ENCODE assay signal across 8 cellular contexts in genomic region chr2:27123302-27124150, GRCh38. TPM values are rescaled to one million over a fixed set of nuclear protein-coding genes. Genes with fewer than 3 reads are reported as not detected.
DNase-seq lines count a peak whose midpoint lies in the region; ATAC-seq and TF ChIP-seq lines count a peak whose summit lies in the region.

ABHD1 (plus strand) TSS chr2:27123815; CDS start chr2:27123949, 134 bp downstream.

- POLR2A ChIA-PET in PC-9 (lab: Charles Lee; ENCODE audit: unreplicated experiment): interaction anchor here (0.6 kb wide), 1 partner anchor 11 kb away, joined by 3 read pairs; no protein-coding TSS in a partner anchor

- CTCF ChIA-PET in PC-9 (lab: Charles Lee): interaction anchor here (1.0 kb wide), 1 partner anchor 179 kb away, joined by 3 read pairs; no protein-coding TSS in a partner anchor

- peak; percentile 48 for ATAC-seq in GM21619 (IDR thresholded peaks at IDR 0.05; ENCODE audit: unreplicated experiment)

- no peaks in the 10 kb centered on the region for H3K9me3 ChIP-seq in PC-9 (ENCODE audit: insufficient read depth, low read depth)

- peak within 1 kb of the TSS; percentile 59; the same call in 1 of the 2 replicates for H3K4me3 ChIP-seq in PC-9
- peak within 1 kb of the TSS; percentile 45 to 60 for H3K4me3 ChIP-seq in foreskin fibroblast (ENCODE audit: low read depth in 1 of 2, low read length in 2 of 2)

- no peaks in the 10 kb centered on the region for H3K9me2 ChIP-seq in PC-9 (ENCODE audit: insufficient read depth)

- H3K27ac ChIP-seq in PC-9 (no peak within 1 kb of the TSS), substantia nigra (ENCODE audit: low read depth, low read length, poor library complexity, severe bottlenecking) (peak within 1 kb of the TSS; percentile 17)

- no peaks in the 10 kb centered on the region for H3K9me3 Mint-ChIP-seq in activated T-helper 2 cell treated with anti-CD3 and anti-CD28 coated beads, Interferon-gamma antibody, Interleukin-2, Interleukin-4, amounts not matched to agents 10 μg/mL and 5 μg/mL and 100 μg/mL, durations not matched to agents 14 hours and 24 hours and 36 hours
- H3K9me3 Mint-ChIP-seq in neural crest cell: no peaks in the 10 kb centered on the region

- no peaks in the 10 kb centered on the region for H3K4me1 ChIP-seq in PC-9 (replicated peaks; ENCODE audit: insufficient read depth)

- no peaks in the 10 kb centered on the region for H3K36me3 ChIP-seq in PC-9 (ENCODE audit: low read depth)

- peaks cover 17% of the 10 kb centered on the region for H3K4me1 Mint-ChIP-seq in activated T-helper 2 cell treated with anti-CD3 and anti-CD28 coated beads, Interferon-gamma antibody, Interleukin-2, Interleukin-4, amounts not matched to agents 10 μg/mL and 5 μg/mL and 100 μg/mL, durations not matched to agents 14 hours and 24 hours and 36 hours (ENCODE audit: low read depth)
- peaks cover 11% of the 10 kb centered on the region for H3K4me1 Mint-ChIP-seq in neural crest cell

- H3K79me2 ChIP-seq in PC-9 (ENCODE audit: low read depth): no peaks in the 10 kb centered on the region

- no peaks in the 10 kb centered on the region for H3F3A ChIP-seq in PC-9 (ENCODE audit: insufficient read depth, low read depth)

- no peaks in the 10 kb centered on the region for H3K36me3 Mint-ChIP-seq in activated T-helper 2 cell treated with anti-CD3 and anti-CD28 coated beads, Interferon-gamma antibody, Interleukin-2, Interleukin-4, amounts not matched to agents 10 μg/mL and 5 μg/mL and 100 μg/mL, durations not matched to agents 14 hours and 24 hours and 36 hours (ENCODE audit: low read depth)
- H3K36me3 Mint-ChIP-seq in neural crest cell (ENCODE audit: low read depth): no peaks in the 10 kb centered on the region

- H3K27me3 Mint-ChIP-seq in activated T-helper 2 cell treated with anti-CD3 and anti-CD28 coated beads, Interferon-gamma antibody, Interleukin-2, Interleukin-4, amounts not matched to agents 10 μg/mL and 5 μg/mL and 100 μg/mL, durations not matched to agents 14 hours and 24 hours and 36 hours (ENCODE audit: low read depth): peaks cover 30% of the 10 kb centered on the region
- peaks cover 53% of the 10 kb centered on the region for H3K27me3 Mint-ChIP-seq in neural crest cell (ENCODE audit: low read depth)

- TF ChIP-seq CTCF in PC-9 (conservative IDR thresholded peaks at IDR 0.05) (no peak), foreskin fibroblast (IDR thresholded peaks at IDR 0.05; ENCODE audit: low read depth, low read length) (no peak), neural crest cell (conservative IDR thresholded peaks at IDR 0.05) (no peak)

- H4K20me1 ChIP-seq in PC-9 (ENCODE audit: insufficient read depth): no peaks in the 10 kb centered on the region

- H3K27ac Mint-ChIP-seq in activated T-helper 2 cell treated with anti-CD3 and anti-CD28 coated beads, Interferon-gamma antibody, Interleukin-2, Interleukin-4, amounts not matched to agents 10 μg/mL and 5 μg/mL and 100 μg/mL, durations not matched to agents 14 hours and 24 hours and 36 hours: peak within 1 kb of the TSS; percentile 62
- no peak within 1 kb of the TSS for H3K27ac Mint-ChIP-seq in neural crest cell (ENCODE audit: unreplicated experiment)

- intact Hi-C loops in PC-9 (cut with micrococcal nuclease; ENCODE audit: unreplicated experiment): no loop called here
- intact Hi-C loops in activated T-helper 2 cell treated with anti-CD3 and anti-CD28 coated beads, Interferon-gamma antibody, Interleukin-2, Interleukin-4, amounts not matched to agents 10 μg/mL and 5 μg/mL and 100 μg/mL, durations not matched to agents 14 hours and 24 hours and 36 hours (cut with micrococcal nuclease): loop anchor here (1.0 kb wide), 1 partner anchor 11 kb away; the partner anchor contains the start of gene PREB

- H2AFZ ChIP-seq in PC-9: peak within 1 kb of the TSS; percentile 75

- peak within 1 kb of the TSS; percentile 80 for H3K4me3 Mint-ChIP-seq in activated T-helper 2 cell treated with anti-CD3 and anti-CD28 coated beads, Interferon-gamma antibody, Interleukin-2, Interleukin-4, amounts not matched to agents 10 μg/mL and 5 μg/mL and 100 μg/mL, durations not matched to agents 14 hours and 24 hours and 36 hours (ENCODE audit: low read depth)
- H3K4me3 Mint-ChIP-seq in neural crest cell: peak within 1 kb of the TSS; percentile 88

- peak within 1 kb of the TSS; percentile 84 for H3K4me2 ChIP-seq in PC-9

- peak; percentile 10 for DNase-seq in A172 (ENCODE audit: low spot score)
- peak in 1 of 2 experiments; percentile 61 for DNase-seq in PC-9
- peak; percentile 58 for DNase-seq in activated T-helper 2 cell treated with anti-CD3 and anti-CD28 coated beads, Interferon-gamma antibody, Interleukin-2, Interleukin-4, amounts not matched to agents 10 μg/mL and 5 μg/mL and 100 μg/mL, durations not matched to agents 14 hours and 24 hours and 36 hours (ENCODE audit: low spot score)
- DNase-seq in foreskin fibroblast: peak in 1 of 2 donors; percentile 55
- peak; percentile 44 for DNase-seq in neural crest cell (ENCODE audit: low read depth, low spot score)
- peak in 45 of 49 donors; percentile 18 to 91 (median 57) for DNase-seq in substantia nigra (lab: John Stamatoyannopoulos, UW)
- DNase-seq in NCI-H1436 (lab: John Stamatoyannopoulos, UW): no peak

- H3K27me3 ChIP-seq in PC-9 (ENCODE audit: insufficient read depth, low read depth): peaks cover 49% of the 10 kb centered on the region

- BruUV-seq in PC-9 (replicated peaks; lab: Mats Ljungman, UMichigan): no TSS peak

RNA-seq across cellular contexts. Expression of gene ABHD1, which starts in this region (rescaled TPM):
- total RNA-seq in A172 (2014; rRNA removed; shearing (Covaris generic)): 2.2 TPM in 1 of 2 replicates, not detected in the other
- not detected in 2 replicates for total RNA-seq in PC-9 (2021)
- total RNA-seq in activated T-helper 2 cell treated with anti-CD3 and anti-CD28 coated beads, Interferon-gamma antibody, Interleukin-2, Interleukin-4, amounts not matched to agents 10 μg/mL and 5 μg/mL and 100 μg/mL, durations not matched to agents 14 hours and 24 hours and 36 hours: 1.2 and 1.5 TPM in 2 replicates
- 0.47 and 0.82 TPM in 2 replicates for total RNA-seq in neural crest cell

Comparison
In these comparisons a context has a peak if more than half of its experiments do, and no peak if none do; other contexts are left out.
1. Peak in DNase-seq in neural crest cell; RNA of the gene not detected or under 1 TPM.